In genomic region chr21:41928621-41929220, GRCh38 we compare ENCODE assay signal across 8 cellular contexts. TPM values are rescaled to one million over a fixed set of nuclear protein-coding genes. Genes with fewer than 3 reads are reported as not detected.
DNase-seq lines count a peak whose midpoint lies in the region; ATAC-seq and TF ChIP-seq lines count a peak whose summit lies in the region.

No MANE protein-coding gene starts in this region.

- peak overlapping the region; percentile 96 for H3K27ac ChIP-seq in RWPE1

- POLR2A ChIA-PET in RWPE1 (lab: Yijun Ruan, JAX; ENCODE audit: low non-redundant PET): no interaction called here

- no peaks in the 10 kb centered on the region for H3K9me3 ChIP-seq in mucosa of descending colon

- no peak overlapping the region for H3K4me3 ChIP-seq in mucosa of descending colon

- intact Hi-C loops in mucosa of descending colon (cut with DNase I, micrococcal nuclease): no loop called here

- CTCF ChIA-PET in RWPE1 (lab: Yijun Ruan, JAX): no interaction called here

- in situ Hi-C loops in GM13977 (cut with MboI; ENCODE audit: low pct_unique_long_range_greater_than_20kb, low sequenced_read_pairs, unreplicated experiment): no loop called here

- ATAC-seq in GM21786 (IDR thresholded peaks at IDR 0.05; ENCODE audit: unreplicated experiment) (peak; percentile 40), mucosa of descending colon (peak; percentile 17), HG03025 (IDR thresholded peaks at IDR 0.05; ENCODE audit: low FRiP score, unreplicated experiment) (no peak)

- peaks cover 17% of the 10 kb centered on the region for H3K4me1 ChIP-seq in mucosa of descending colon (ENCODE audit: low read depth)

- H3K36me3 ChIP-seq in mucosa of descending colon (ENCODE audit: low read depth): no peaks in the 10 kb centered on the region

- no peak for TF ChIP-seq CTCF in GM13977 (IDR thresholded peaks at IDR 0.05; ENCODE audit: extremely low read depth, insufficient read depth, missing control alignments)
- no peak for TF ChIP-seq CTCF in RWPE1 (conservative IDR thresholded peaks at IDR 0.05; ENCODE audit: low read depth)
- TF ChIP-seq CTCF in mucosa of descending colon (IDR thresholded peaks at IDR 0.05): no peak

- peak; percentile 73 for DNase-seq in GM13977 (ENCODE audit: low spot score)
- DNase-seq in RWPE1 (ENCODE audit: low spot score): no peak
- no peak for DNase-seq in mucosa of descending colon
- DNase-seq in stimulated activated CD4-positive, alpha-beta T cell treated with anti-CD3 and anti-CD28 coated beads, Interleukin-4, amount 100 ng/mL, for 1 hour: no peak
- DNase-seq in H4 (ENCODE audit: low spot score): no peak
- DNase-seq in NCI-H2081 (lab: John Stamatoyannopoulos, UW): no peak

RNA-seq across cellular contexts. Expression of gene C2CD2, which starts 25.1 kb away (rescaled TPM):
- 10 to 100 TPM in 2 of 3 donors, 1 to 10 TPM in 1; 9.4 to 29.1 (median 17.8) TPM for total RNA-seq in mucosa of descending colon
- 15.7 and 17.2 TPM in 2 replicates for total RNA-seq in H4 (2014; rRNA removed; shearing (Covaris generic))

RNA-seq across cellular contexts. Expression of gene PRDM15, which starts 49.6 kb away (rescaled TPM):
- 10 to 100 TPM in 1 of 3 donors, 1 to 10 TPM in 2; 7.4 to 10.3 (median 8.3) TPM for total RNA-seq in mucosa of descending colon
- 2.1 and 2.4 TPM in 2 replicates for total RNA-seq in H4 (2014; rRNA removed; shearing (Covaris generic))
